8 cellular contexts compared by ENCODE assay signal in the genomic region with DNA sequence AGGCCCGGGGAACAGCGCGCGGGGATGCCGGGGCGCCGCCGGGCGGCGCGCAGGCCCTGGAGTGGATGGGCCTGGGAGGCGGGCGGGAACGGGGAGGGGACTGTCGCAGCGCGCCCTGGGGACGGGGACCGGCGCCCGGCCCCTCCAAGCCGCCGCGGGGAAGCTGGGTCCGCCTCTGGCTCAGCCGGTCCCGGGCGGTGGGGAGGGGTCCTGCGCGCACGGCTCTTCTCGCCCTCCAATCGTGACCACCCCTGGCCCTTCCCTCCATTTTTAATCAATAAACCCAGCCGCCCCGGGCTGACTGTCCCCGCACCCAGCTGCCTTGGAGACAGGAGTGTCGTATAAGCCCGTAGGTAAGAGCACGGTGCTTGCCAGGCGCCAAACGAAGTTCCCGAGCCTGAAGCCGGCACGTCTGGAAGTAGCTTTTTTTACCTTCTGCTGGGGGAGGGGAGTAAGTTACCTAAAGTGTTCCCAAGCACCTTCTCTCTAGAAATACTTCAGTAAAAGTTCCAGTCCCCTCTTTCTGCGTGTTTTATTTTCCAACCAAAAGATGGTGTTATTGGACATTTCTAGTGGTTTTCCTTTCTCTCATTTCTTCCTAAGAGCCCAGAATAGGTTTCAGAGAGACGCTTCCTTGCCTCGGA. TPM values are rescaled to one million over a fixed set of nuclear protein-coding genes. Genes with fewer than 3 reads are reported as not detected.
DNase-seq lines count a peak whose midpoint lies in the region; ATAC-seq, FAIRE-seq and TF ChIP-seq lines count a peak whose summit lies in the region.

No MANE protein-coding gene starts in this region.

- H3K9me3 ChIP-seq in HUES6 (ENCODE audit: control insufficient read depth, insufficient read depth, low read depth, low read length): no peaks in the 10 kb centered on the region
- H3K9me3 ChIP-seq in astrocyte (ENCODE audit: insufficient read depth, low read depth, low read length): peaks cover 4% of the 10 kb centered on the region

- peak overlapping the region; percentile 99 for H3K27ac Mint-ChIP-seq in Calu3 (ENCODE audit: unreplicated experiment)
- H3K27ac Mint-ChIP-seq in astrocyte (ENCODE audit: unreplicated experiment): peak overlapping the region; percentile 91

- H2AFZ ChIP-seq in astrocyte (ENCODE audit: low read depth, low read length): peak overlapping the region; percentile 73

- H3K4me1 ChIP-seq in HUES6 (ENCODE audit: control insufficient read depth, insufficient read depth, low read length): peaks cover 24% of the 10 kb centered on the region
- H3K4me1 ChIP-seq in astrocyte (ENCODE audit: insufficient read depth, low read length): peaks cover 23% of the 10 kb centered on the region

- peaks cover 13% of the 10 kb centered on the region for H3K27me3 Mint-ChIP-seq in Calu3 (ENCODE audit: unreplicated experiment)
- H3K27me3 Mint-ChIP-seq in astrocyte (ENCODE audit: low read depth, unreplicated experiment): peaks cover 3% of the 10 kb centered on the region

- TF ChIP-seq CTCF in Calu3 (IDR thresholded peaks at IDR 0.05; ENCODE audit: unreplicated experiment): no peak
- no peak for TF ChIP-seq CTCF in astrocyte (IDR thresholded peaks at IDR 0.05; ENCODE audit: insufficient read depth, low read depth, low read length)
- TF ChIP-seq CTCF in retinal pigment epithelial cell (conservative IDR thresholded peaks at IDR 0.05; ENCODE audit: low read depth, low read length): no peak

- peak; percentile 25 for ATAC-seq in GM21367 (IDR thresholded peaks at IDR 0.05; ENCODE audit: unreplicated experiment)

- H3K36me3 ChIP-seq in HUES6 (ENCODE audit: control insufficient read depth, insufficient read depth, low read length): no peaks in the 10 kb centered on the region
- H3K36me3 ChIP-seq in astrocyte (ENCODE audit: insufficient read depth, low read length): no peaks in the 10 kb centered on the region

- peak overlapping the region; percentile 3; the same call in 1 of the 2 replicates for H3K27ac ChIP-seq in HUES6 (ENCODE audit: low read depth, low read length)
- H3K27ac ChIP-seq in astrocyte (ENCODE audit: low read depth, low read length): peak overlapping the region; percentile 61

- no TSS peak for BruUV-seq in Calu3 (replicated peaks; lab: Mats Ljungman, UMichigan)

- H3K79me2 ChIP-seq in astrocyte (ENCODE audit: insufficient read depth, low read length): peaks cover 29% of the 10 kb centered on the region

- H3K36me3 Mint-ChIP-seq in Calu3 (ENCODE audit: insufficient read depth, unreplicated experiment): peaks cover 58% of the 10 kb centered on the region
- no peaks in the 10 kb centered on the region for H3K36me3 Mint-ChIP-seq in astrocyte (ENCODE audit: low read depth, unreplicated experiment)

- no peak for FAIRE-seq in astrocyte (lab: Jason Lieb, UNC)

- intact Hi-C loops in Calu3 (cut with micrococcal nuclease; ENCODE audit: unreplicated experiment): loop anchor here (5.0 kb wide), 1 partner anchor 56 kb away; the partner anchor contains the start of gene LSM14B

- H3K4me3 Mint-ChIP-seq in Calu3 (ENCODE audit: low read depth, unreplicated experiment): peak overlapping the region; percentile 77
- H3K4me3 Mint-ChIP-seq in astrocyte (ENCODE audit: unreplicated experiment): peak overlapping the region; percentile 89

- CTCF ChIA-PET in Calu3 (lab: Charles Lee): no interaction called here

- H3K27me3 ChIP-seq in HUES6 (ENCODE audit: control insufficient read depth, insufficient read depth, low read length): no peaks in the 10 kb centered on the region
- H3K27me3 ChIP-seq in astrocyte (ENCODE audit: insufficient read depth, low read length): no peaks in the 10 kb centered on the region

- peaks cover 30% of the 10 kb centered on the region for H4K20me1 ChIP-seq in astrocyte (ENCODE audit: insufficient read depth, low read length)

- peaks cover 48% of the 10 kb centered on the region for H3K4me1 Mint-ChIP-seq in Calu3 (ENCODE audit: low read depth, unreplicated experiment)
- H3K4me1 Mint-ChIP-seq in astrocyte (ENCODE audit: low read depth, unreplicated experiment): peaks cover 15% of the 10 kb centered on the region

- peak overlapping the region; percentile 64 for H3K4me3 ChIP-seq in HUES6 (ENCODE audit: low read depth, low read length)
- H3K4me3 ChIP-seq in astrocyte (ENCODE audit: insufficient read depth, low read depth, low read length): peak overlapping the region; percentile 68
- peak overlapping the region; percentile 59 for H3K4me3 ChIP-seq in retinal pigment epithelial cell (ENCODE audit: low read length)

- H3K9ac ChIP-seq in HUES6 (ENCODE audit: low read length) (peak overlapping the region; percentile 86), astrocyte (ENCODE audit: low read length) (peak overlapping the region; percentile 89)

- H3K9me3 Mint-ChIP-seq in Calu3 (ENCODE audit: low read depth, unreplicated experiment) (no peaks in the 10 kb centered on the region), astrocyte (ENCODE audit: unreplicated experiment) (peaks cover 2% of the 10 kb centered on the region)

- DNase-seq in Calu3 (peak; percentile 77), RPMI8226 (peak; percentile 56), astrocyte (ENCODE audit: low read depth) (peak; percentile 25), hypothalamus (lab: John Stamatoyannopoulos, UW) (peak in 30 of 51 donors; percentile 13 to 70 (median 45)), retinal pigment epithelial cell (ENCODE audit: low read depth) (no peak), mesenteric fat pad (ENCODE audit: low spot score) (no peak)

- peak overlapping the region; percentile 94 for H3K4me2 ChIP-seq in astrocyte (ENCODE audit: low read length)

RNA-seq across cellular contexts. Expression of gene TAF4, which starts 0.8 kb away (rescaled TPM):
- total RNA-seq in Calu3 (2022): 64.3 and 65.2 TPM in 2 replicates
- total RNA-seq in astrocyte: 11.8 and 12.6 TPM in 2 replicates
- total RNA-seq in mesenteric fat pad: 13.0 TPM

RNA-seq across cellular contexts. Expression of gene LSM14B, which starts 55.8 kb away (rescaled TPM):
- total RNA-seq in Calu3 (2022) (76.9 and 78.0 TPM in 2 replicates), astrocyte (24.9 and 27.1 TPM in 2 replicates), mesenteric fat pad (23.7 TPM)

Comparison
In these comparisons a context has a peak if more than half of its experiments do, and no peak if none do; other contexts are left out.
1. DNase-seq: peak in Calu3 (single experiment), RPMI8226 (single experiment), astrocyte (single experiment) and hypothalamus (30 of 51); none in retinal pigment epithelial cell (single experiment) and mesenteric fat pad (single experiment).
2. Peak in every context shown above with its lines, with median percentiles within 50 percentile points of each other: H3K4me3 ChIP-seq.